1 cellular context compared by ENCODE assay signal in the genomic region with DNA sequence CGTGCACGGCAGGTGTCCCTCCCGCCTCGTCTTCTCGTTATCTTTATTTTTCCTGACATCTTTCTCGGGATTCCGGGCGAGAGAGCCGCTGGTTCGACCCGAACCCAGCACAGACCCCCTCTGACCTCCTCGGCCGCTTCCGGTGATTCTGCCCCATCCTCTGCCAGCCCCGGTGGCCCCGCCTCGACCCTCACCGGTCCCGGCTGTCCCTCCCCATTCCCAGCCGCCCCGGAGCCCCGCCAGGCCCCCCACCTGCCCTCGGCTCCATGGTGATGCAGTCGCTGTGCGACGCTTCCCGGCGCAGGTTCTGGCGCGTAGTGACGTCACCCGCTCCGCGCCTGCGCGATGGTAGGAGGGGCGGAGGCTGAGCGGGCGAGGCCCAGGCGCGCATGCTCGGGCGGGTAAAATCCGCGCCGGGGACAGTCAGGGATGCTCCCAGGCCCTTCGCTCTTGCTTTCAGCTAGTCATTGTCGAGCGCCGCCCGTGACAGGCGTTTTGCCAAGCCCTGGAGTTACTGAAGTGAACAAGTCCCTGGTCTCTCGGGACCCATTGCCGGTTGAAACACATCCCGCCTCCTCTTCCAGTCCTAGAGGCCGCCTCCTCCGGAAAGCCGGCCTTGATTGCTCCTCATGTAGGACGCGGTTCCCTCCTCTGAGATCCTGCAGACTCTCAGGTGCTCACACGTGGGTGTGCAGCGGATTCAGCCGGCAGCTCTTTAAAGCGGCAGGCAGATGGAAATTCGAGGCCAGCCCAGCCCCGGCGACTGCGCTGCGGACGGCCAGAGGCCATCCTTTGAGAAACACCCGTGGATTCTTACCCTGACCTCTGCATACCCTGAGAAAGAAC.
TF ChIP-seq lines count a peak whose summit lies in the region.

A gene with protein sequence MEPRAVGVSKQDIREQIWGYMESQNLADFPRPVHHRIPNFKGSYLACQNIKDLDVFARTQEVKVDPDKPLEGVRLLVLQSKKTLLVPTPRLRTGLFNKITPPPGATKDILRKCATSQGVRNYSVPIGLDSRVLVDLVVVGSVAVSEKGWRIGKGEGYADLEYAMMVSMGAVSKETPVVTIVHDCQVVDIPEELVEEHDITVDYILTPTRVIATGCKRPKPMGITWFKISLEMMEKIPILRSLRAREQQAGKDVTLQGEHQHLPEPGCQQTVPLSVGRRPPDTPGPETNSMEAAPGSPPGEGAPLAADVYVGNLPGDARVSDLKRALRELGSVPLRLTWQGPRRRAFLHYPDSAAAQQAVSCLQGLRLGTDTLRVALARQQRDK (minus strand): TSS at position 319 of the 846 bp plus-strand sequence. CDS start 51 bp downstream, at position 268.

TF ChIP-seq in HepG2, 621 proteins besides CTCF, POLR2A, EP300 and RAD21 (continued from another document and continues in another):
- TF ChIP-seq, protein P1, sequence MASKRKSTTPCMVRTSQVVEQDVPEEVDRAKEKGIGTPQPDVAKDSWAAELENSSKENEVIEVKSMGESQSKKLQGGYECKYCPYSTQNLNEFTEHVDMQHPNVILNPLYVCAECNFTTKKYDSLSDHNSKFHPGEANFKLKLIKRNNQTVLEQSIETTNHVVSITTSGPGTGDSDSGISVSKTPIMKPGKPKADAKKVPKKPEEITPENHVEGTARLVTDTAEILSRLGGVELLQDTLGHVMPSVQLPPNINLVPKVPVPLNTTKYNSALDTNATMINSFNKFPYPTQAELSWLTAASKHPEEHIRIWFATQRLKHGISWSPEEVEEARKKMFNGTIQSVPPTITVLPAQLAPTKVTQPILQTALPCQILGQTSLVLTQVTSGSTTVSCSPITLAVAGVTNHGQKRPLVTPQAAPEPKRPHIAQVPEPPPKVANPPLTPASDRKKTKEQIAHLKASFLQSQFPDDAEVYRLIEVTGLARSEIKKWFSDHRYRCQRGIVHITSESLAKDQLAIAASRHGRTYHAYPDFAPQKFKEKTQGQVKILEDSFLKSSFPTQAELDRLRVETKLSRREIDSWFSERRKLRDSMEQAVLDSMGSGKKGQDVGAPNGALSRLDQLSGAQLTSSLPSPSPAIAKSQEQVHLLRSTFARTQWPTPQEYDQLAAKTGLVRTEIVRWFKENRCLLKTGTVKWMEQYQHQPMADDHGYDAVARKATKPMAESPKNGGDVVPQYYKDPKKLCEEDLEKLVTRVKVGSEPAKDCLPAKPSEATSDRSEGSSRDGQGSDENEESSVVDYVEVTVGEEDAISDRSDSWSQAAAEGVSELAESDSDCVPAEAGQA (IDR thresholded peaks at IDR 0.05; ENCODE audit: low read depth): peak; percentile 94
- TF ChIP-seq, protein P1 (CRISPR knock-in tag; IDR thresholded peaks at IDR 0.05; ENCODE audit: borderline replicate concordance): no peak; the same call in none of the 2 replicates
- no peak for TF ChIP-seq MYNN (CRISPR knock-in tag; IDR thresholded peaks at IDR 0.05; ENCODE audit: low read depth)
- TF ChIP-seq FOXM1 (CRISPR knock-in tag; IDR thresholded peaks at IDR 0.05): peak; percentile 60; the same call in 1 of the 2 replicates
- peak; percentile 73 for TF ChIP-seq ZSCAN21 (CRISPR knock-in tag; IDR thresholded peaks at IDR 0.05; ENCODE audit: borderline replicate concordance)
- TF ChIP-seq TEAD2 (CRISPR knock-in tag; IDR thresholded peaks at IDR 0.05): no peak
- TF ChIP-seq, protein P2, sequence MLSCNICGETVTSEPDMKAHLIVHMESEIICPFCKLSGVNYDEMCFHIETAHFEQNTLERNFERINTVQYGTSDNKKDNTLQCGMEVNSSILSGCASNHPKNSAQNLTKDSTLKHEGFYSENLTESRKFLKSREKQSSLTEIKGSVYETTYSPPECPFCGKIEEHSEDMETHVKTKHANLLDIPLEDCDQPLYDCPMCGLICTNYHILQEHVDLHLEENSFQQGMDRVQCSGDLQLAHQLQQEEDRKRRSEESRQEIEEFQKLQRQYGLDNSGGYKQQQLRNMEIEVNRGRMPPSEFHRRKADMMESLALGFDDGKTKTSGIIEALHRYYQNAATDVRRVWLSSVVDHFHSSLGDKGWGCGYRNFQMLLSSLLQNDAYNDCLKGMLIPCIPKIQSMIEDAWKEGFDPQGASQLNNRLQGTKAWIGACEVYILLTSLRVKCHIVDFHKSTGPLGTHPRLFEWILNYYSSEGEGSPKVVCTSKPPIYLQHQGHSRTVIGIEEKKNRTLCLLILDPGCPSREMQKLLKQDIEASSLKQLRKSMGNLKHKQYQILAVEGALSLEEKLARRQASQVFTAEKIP (CRISPR knock-in tag; IDR thresholded peaks at IDR 0.05; ENCODE audit: borderline replicate concordance): no peak
- peak; percentile 70; the same call in 1 of the 2 replicates for TF ChIP-seq ZNF773 (CRISPR knock-in tag; IDR thresholded peaks at IDR 0.05; ENCODE audit: borderline replicate concordance)
- TF ChIP-seq, protein P3, sequence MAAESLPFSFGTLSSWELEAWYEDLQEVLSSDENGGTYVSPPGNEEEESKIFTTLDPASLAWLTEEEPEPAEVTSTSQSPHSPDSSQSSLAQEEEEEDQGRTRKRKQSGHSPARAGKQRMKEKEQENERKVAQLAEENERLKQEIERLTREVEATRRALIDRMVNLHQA (CRISPR knock-in tag; IDR thresholded peaks at IDR 0.05): no peak
- TF ChIP-seq, protein P4, sequence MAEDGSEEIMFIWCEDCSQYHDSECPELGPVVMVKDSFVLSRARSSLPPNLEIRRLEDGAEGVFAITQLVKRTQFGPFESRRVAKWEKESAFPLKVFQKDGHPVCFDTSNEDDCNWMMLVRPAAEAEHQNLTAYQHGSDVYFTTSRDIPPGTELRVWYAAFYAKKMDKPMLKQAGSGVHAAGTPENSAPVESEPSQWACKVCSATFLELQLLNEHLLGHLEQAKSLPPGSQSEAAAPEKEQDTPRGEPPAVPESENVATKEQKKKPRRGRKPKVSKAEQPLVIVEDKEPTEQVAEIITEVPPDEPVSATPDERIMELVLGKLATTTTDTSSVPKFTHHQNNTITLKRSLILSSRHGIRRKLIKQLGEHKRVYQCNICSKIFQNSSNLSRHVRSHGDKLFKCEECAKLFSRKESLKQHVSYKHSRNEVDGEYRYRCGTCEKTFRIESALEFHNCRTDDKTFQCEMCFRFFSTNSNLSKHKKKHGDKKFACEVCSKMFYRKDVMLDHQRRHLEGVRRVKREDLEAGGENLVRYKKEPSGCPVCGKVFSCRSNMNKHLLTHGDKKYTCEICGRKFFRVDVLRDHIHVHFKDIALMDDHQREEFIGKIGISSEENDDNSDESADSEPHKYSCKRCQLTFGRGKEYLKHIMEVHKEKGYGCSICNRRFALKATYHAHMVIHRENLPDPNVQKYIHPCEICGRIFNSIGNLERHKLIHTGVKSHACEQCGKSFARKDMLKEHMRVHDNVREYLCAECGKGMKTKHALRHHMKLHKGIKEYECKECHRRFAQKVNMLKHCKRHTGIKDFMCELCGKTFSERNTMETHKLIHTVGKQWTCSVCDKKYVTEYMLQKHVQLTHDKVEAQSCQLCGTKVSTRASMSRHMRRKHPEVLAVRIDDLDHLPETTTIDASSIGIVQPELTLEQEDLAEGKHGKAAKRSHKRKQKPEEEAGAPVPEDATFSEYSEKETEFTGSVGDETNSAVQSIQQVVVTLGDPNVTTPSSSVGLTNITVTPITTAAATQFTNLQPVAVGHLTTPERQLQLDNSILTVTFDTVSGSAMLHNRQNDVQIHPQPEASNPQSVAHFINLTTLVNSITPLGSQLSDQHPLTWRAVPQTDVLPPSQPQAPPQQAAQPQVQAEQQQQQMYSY (CRISPR knock-in tag; IDR thresholded peaks at IDR 0.05): no peak; the same call in 1 of the 2 replicates
- TF ChIP-seq SIN3A (IDR thresholded peaks at IDR 0.05; ENCODE audit: borderline replicate concordance, low read depth, low read length): peak; percentile 69
- TF ChIP-seq DNMT3B (CRISPR knock-in tag; conservative IDR thresholded peaks at IDR 0.05): peak; percentile 82; the same call in 1 of the 2 replicates
- no peak for TF ChIP-seq JUNB (CRISPR knock-in tag; IDR thresholded peaks at IDR 0.05; ENCODE audit: borderline replicate concordance)
- TF ChIP-seq NFE2L1 (CRISPR knock-in tag; IDR thresholded peaks at IDR 0.05; ENCODE audit: borderline replicate concordance): 0 out of 2 replicates have a peak, but pooled peaks have one; percentile 21
- no peak for TF ChIP-seq ZBTB7A (CRISPR knock-in tag; IDR thresholded peaks at IDR 0.05)
- TF ChIP-seq SOX6 (IDR thresholded peaks at IDR 0.05): no peak
- peak; percentile 77 for TF ChIP-seq SOX6 (CRISPR knock-in tag; IDR thresholded peaks at IDR 0.05)
- no peak for TF ChIP-seq ZNF652 (CRISPR knock-in tag; IDR thresholded peaks at IDR 0.05; ENCODE audit: borderline replicate concordance, low read depth)
- TF ChIP-seq NFYC (CRISPR knock-in tag; IDR thresholded peaks at IDR 0.05): no peak
- TF ChIP-seq ZEB1 (IDR thresholded peaks at IDR 0.05; ENCODE audit: insufficient replicate concordance, low read depth): no peak
- peak; percentile 97 for TF ChIP-seq HOXA3 (CRISPR knock-in tag; IDR thresholded peaks at IDR 0.05)
- TF ChIP-seq, protein P5, sequence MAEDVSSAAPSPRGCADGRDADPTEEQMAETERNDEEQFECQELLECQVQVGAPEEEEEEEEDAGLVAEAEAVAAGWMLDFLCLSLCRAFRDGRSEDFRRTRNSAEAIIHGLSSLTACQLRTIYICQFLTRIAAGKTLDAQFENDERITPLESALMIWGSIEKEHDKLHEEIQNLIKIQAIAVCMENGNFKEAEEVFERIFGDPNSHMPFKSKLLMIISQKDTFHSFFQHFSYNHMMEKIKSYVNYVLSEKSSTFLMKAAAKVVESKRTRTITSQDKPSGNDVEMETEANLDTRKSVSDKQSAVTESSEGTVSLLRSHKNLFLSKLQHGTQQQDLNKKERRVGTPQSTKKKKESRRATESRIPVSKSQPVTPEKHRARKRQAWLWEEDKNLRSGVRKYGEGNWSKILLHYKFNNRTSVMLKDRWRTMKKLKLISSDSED (CRISPR knock-in tag; IDR thresholded peaks at IDR 0.05): no peak
- TF ChIP-seq NFATC3 (CRISPR knock-in tag; IDR thresholded peaks at IDR 0.05): peak; percentile 73; the same call in 1 of the 2 replicates
- TF ChIP-seq SOX5 (CRISPR knock-in tag; IDR thresholded peaks at IDR 0.05; ENCODE audit: borderline replicate concordance): peak; percentile 30; the same call in 1 of the 2 replicates
- TF ChIP-seq GATAD2A (CRISPR knock-in tag; IDR thresholded peaks at IDR 0.05): peak; percentile 33; the same call in 1 of the 2 replicates
- TF ChIP-seq, protein P6, sequence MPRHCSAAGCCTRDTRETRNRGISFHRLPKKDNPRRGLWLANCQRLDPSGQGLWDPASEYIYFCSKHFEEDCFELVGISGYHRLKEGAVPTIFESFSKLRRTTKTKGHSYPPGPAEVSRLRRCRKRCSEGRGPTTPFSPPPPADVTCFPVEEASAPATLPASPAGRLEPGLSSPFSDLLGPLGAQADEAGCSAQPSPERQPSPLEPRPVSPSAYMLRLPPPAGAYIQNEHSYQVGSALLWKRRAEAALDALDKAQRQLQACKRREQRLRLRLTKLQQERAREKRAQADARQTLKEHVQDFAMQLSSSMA (CRISPR knock-in tag; IDR thresholded peaks at IDR 0.05): no peak
- no peak; the same call in 1 of the 2 replicates for TF ChIP-seq TOE1 (CRISPR knock-in tag; IDR thresholded peaks at IDR 0.05)
- no peak for TF ChIP-seq MEF2D (CRISPR knock-in tag; IDR thresholded peaks at IDR 0.05)
- TF ChIP-seq ZNF567 (CRISPR knock-in tag; IDR thresholded peaks at IDR 0.05; ENCODE audit: borderline replicate concordance): 0 out of 2 replicates have a peak, but pooled peaks have one; percentile 61
- TF ChIP-seq ZNF17 (CRISPR knock-in tag; IDR thresholded peaks at IDR 0.05): no peak
- TF ChIP-seq ZFP36 (IDR thresholded peaks at IDR 0.05; ENCODE audit: borderline replicate concordance, low read depth, low read length, partially characterized antibody): peak; percentile 99
- TF ChIP-seq, protein P7, sequence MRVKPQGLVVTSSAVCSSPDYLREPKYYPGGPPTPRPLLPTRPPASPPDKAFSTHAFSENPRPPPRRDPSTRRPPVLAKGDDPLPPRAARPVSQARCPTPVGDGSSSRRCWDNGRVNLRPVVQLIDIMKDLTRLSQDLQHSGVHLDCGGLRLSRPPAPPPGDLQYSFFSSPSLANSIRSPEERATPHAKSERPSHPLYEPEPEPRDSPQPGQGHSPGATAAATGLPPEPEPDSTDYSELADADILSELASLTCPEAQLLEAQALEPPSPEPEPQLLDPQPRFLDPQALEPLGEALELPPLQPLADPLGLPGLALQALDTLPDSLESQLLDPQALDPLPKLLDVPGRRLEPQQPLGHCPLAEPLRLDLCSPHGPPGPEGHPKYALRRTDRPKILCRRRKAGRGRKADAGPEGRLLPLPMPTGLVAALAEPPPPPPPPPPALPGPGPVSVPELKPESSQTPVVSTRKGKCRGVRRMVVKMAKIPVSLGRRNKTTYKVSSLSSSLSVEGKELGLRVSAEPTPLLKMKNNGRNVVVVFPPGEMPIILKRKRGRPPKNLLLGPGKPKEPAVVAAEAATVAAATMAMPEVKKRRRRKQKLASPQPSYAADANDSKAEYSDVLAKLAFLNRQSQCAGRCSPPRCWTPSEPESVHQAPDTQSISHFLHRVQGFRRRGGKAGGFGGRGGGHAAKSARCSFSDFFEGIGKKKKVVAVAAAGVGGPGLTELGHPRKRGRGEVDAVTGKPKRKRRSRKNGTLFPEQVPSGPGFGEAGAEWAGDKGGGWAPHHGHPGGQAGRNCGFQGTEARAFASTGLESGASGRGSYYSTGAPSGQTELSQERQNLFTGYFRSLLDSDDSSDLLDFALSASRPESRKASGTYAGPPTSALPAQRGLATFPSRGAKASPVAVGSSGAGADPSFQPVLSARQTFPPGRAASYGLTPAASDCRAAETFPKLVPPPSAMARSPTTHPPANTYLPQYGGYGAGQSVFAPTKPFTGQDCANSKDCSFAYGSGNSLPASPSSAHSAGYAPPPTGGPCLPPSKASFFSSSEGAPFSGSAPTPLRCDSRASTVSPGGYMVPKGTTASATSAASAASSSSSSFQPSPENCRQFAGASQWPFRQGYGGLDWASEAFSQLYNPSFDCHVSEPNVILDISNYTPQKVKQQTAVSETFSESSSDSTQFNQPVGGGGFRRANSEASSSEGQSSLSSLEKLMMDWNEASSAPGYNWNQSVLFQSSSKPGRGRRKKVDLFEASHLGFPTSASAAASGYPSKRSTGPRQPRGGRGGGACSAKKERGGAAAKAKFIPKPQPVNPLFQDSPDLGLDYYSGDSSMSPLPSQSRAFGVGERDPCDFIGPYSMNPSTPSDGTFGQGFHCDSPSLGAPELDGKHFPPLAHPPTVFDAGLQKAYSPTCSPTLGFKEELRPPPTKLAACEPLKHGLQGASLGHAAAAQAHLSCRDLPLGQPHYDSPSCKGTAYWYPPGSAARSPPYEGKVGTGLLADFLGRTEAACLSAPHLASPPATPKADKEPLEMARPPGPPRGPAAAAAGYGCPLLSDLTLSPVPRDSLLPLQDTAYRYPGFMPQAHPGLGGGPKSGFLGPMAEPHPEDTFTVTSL (CRISPR knock-in tag; IDR thresholded peaks at IDR 0.05; ENCODE audit: borderline replicate concordance): no peak
- TF ChIP-seq FOXK1 (CRISPR knock-in tag; IDR thresholded peaks at IDR 0.05; ENCODE audit: borderline replicate concordance, low read depth): peak; percentile 77; the same call in 1 of the 2 replicates
